9 cellular contexts compared by ENCODE assay signal in the genomic region with DNA sequence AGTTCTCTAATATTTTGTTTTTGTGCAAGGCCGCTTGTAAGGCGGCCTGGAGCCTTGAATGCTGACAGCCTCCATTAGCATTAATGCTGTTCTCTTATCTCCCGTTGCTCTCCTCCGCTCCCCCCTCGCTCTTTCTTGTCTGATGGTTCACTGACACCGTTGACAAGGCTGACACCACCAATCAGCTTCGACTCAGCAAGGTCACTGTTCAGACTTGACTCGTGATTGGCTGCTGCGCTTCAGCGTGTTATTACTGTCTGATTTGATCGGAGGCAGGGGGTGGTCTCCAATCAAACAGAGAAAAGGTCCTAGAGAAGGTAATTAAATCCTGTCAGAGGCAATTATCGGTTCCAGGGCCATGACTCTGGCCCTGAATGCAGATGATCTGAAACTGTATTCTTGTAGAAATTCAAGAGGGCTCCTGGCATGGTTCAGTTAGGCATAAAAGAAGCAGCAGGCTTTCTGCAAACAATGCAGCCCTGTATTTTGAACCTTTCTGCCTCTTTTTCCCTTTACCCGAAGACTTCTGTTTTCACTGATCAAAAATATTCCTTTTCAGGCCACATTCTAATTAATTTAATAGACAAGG. TPM values are rescaled to one million over a fixed set of nuclear protein-coding genes. Genes with fewer than 3 reads are reported as not detected.
DNase-seq lines count a peak whose midpoint lies in the region; ATAC-seq and TF ChIP-seq lines count a peak whose summit lies in the region.
"Had no signal": no experiment of that assay in that cellular context is flagged by ENCODE, and none has a peak within 500 bp of the region (broad histone marks: within the 10 kb centered on the region; RNA-seq: fewer than 3 reads in every experiment).

No MANE protein-coding gene starts in this region.

- H3K9me3 ChIP-seq in PC-9 (ENCODE audit: insufficient read depth, low read depth), result no peaks in the 10 kb centered on the region

- H3K36me3 ChIP-seq in PC-9 (ENCODE audit: low read depth), result no peaks in the 10 kb centered on the region

- no peaks in the 10 kb centered on the region for H3K9me2 ChIP-seq in PC-9 (ENCODE audit: insufficient read depth)

- no peak for ATAC-seq in activated CD4-positive, alpha-beta T cell treated with anti-CD3 and anti-CD28 coated beads for 36 hours

- TF ChIP-seq CTCF in choroid plexus epithelial cell (conservative IDR thresholded peaks at IDR 0.05; ENCODE audit: low read depth, low read length) (no peak), type B pancreatic cell (conservative IDR thresholded peaks at IDR 0.05) (no peak), PC-9 (conservative IDR thresholded peaks at IDR 0.05) (no peak)

- H3K27me3 ChIP-seq in PC-9 (ENCODE audit: insufficient read depth, low read depth), result peaks cover 10% of the 10 kb centered on the region; the same call in 1 of the 2 replicates

- no peak overlapping the region for H3K4me3 Mint-ChIP-seq in activated CD4-positive, alpha-beta T cell treated with anti-CD3 and anti-CD28 coated beads for 36 hours
- no peak overlapping the region for H3K4me3 Mint-ChIP-seq in activated CD4-positive, alpha-beta T cell treated with anti-CD3 and anti-CD28 coated beads, Interleukin-2, amount 10 ng/mL, durations not matched to agents 7 days and 5 days
- peak overlapping the region; percentile 74 for H3K4me3 Mint-ChIP-seq in type B pancreatic cell
- H3K4me3 Mint-ChIP-seq: activated CD4-positive, alpha-beta memory T cell treated with anti-CD3 and anti-CD28 coated beads, Interleukin-2, amount 10 ng/mL, durations not matched to agents 7 days and 5 days had no signal

- intact Hi-C loops in activated CD4-positive, alpha-beta T cell treated with anti-CD3 and anti-CD28 coated beads for 36 hours (cut with DNase I, micrococcal nuclease), result no loop called here
- intact Hi-C loops in PC-9 (cut with micrococcal nuclease; ENCODE audit: unreplicated experiment), result no loop called here

- no peaks in the 10 kb centered on the region for H3K36me3 Mint-ChIP-seq in activated CD4-positive, alpha-beta T cell treated with anti-CD3 and anti-CD28 coated beads for 36 hours (ENCODE audit: low read depth)
- H3K36me3 Mint-ChIP-seq in activated CD4-positive, alpha-beta T cell treated with anti-CD3 and anti-CD28 coated beads, Interleukin-2, amount 10 ng/mL, durations not matched to agents 7 days and 5 days (ENCODE audit: low read depth), result no peaks in the 10 kb centered on the region
- H3K36me3 Mint-ChIP-seq in type B pancreatic cell, result no peaks in the 10 kb centered on the region

- no peak overlapping the region for H3K27ac Mint-ChIP-seq in activated CD4-positive, alpha-beta T cell treated with anti-CD3 and anti-CD28 coated beads for 36 hours
- H3K27ac Mint-ChIP-seq in activated CD4-positive, alpha-beta T cell treated with anti-CD3 and anti-CD28 coated beads, Interleukin-2, amount 10 ng/mL, durations not matched to agents 7 days and 5 days, result no peak overlapping the region
- peak overlapping the region; percentile 11 for H3K27ac Mint-ChIP-seq in type B pancreatic cell
- H3K27ac Mint-ChIP-seq: activated CD4-positive, alpha-beta memory T cell treated with anti-CD3 and anti-CD28 coated beads, Interleukin-2, amount 10 ng/mL, durations not matched to agents 7 days and 5 days had no signal

- no peaks in the 10 kb centered on the region for H3K79me2 ChIP-seq in PC-9 (ENCODE audit: low read depth)

- no peaks in the 10 kb centered on the region for H3K4me1 ChIP-seq in PC-9 (replicated peaks; ENCODE audit: insufficient read depth)

- DNase-seq in activated CD4-positive, alpha-beta T cell treated with anti-CD3 and anti-CD28 coated beads for 36 hours, result peak; percentile 7
- no peak for DNase-seq in activated CD4-positive, alpha-beta T cell treated with anti-CD3 and anti-CD28 coated beads, Interleukin-2, amount 10 ng/mL, durations not matched to agents 7 days and 5 days
- peak; percentile 2 for DNase-seq in choroid plexus epithelial cell (ENCODE audit: low read depth)
- peak; percentile 89 for DNase-seq in left kidney (ENCODE audit: low read depth, low spot score)
- DNase-seq in type B pancreatic cell (ENCODE audit: extremely low spot score, unreplicated experiment), result no peak
- DNase-seq in NCI-H2081 treated with DMSO at 0.1 percent for 48 hours (lab: John Stamatoyannopoulos, UW), result no peak
- DNase-seq in SIG-M5 (lab: John Stamatoyannopoulos, UW), result no peak
- no peak for DNase-seq in PC-9
- DNase-seq: activated CD4-positive, alpha-beta memory T cell treated with anti-CD3 and anti-CD28 coated beads, Interleukin-2, amount 10 ng/mL, durations not matched to agents 7 days and 5 days had no signal

- no peak overlapping the region for H3K4me2 ChIP-seq in PC-9

- no peaks in the 10 kb centered on the region for H3K9me3 Mint-ChIP-seq in activated CD4-positive, alpha-beta T cell treated with anti-CD3 and anti-CD28 coated beads for 36 hours (ENCODE audit: low read depth)
- H3K9me3 Mint-ChIP-seq in activated CD4-positive, alpha-beta T cell treated with anti-CD3 and anti-CD28 coated beads, Interleukin-2, amount 10 ng/mL, durations not matched to agents 7 days and 5 days, result no peaks in the 10 kb centered on the region
- H3K9me3 Mint-ChIP-seq in type B pancreatic cell, result peaks cover 6% of the 10 kb centered on the region
- H3K9me3 Mint-ChIP-seq: activated CD4-positive, alpha-beta memory T cell treated with anti-CD3 and anti-CD28 coated beads, Interleukin-2, amount 10 ng/mL, durations not matched to agents 7 days and 5 days had no signal

- CTCF ChIA-PET in activated CD4-positive, alpha-beta T cell treated with anti-CD3 and anti-CD28 coated beads for 36 hours (lab: Charles Lee), result no interaction called here
- CTCF ChIA-PET in activated CD4-positive, alpha-beta T cell treated with anti-CD3 and anti-CD28 coated beads, Interleukin-2, amount 10 ng/mL, durations not matched to agents 7 days and 5 days (lab: Charles Lee), result no interaction called here
- CTCF ChIA-PET in PC-9 (lab: Charles Lee), result no interaction called here

- H3K4me3 ChIP-seq in choroid plexus epithelial cell (ENCODE audit: low read depth, low read length) (no peak overlapping the region), PC-9 (no peak overlapping the region)

- no peak overlapping the region for H2AFZ ChIP-seq in PC-9

- no peaks in the 10 kb centered on the region for H4K20me1 ChIP-seq in PC-9 (ENCODE audit: insufficient read depth)

- POLR2A ChIA-PET in activated CD4-positive, alpha-beta T cell treated with anti-CD3 and anti-CD28 coated beads for 36 hours (lab: Charles Lee), result no interaction called here
- POLR2A ChIA-PET in activated CD4-positive, alpha-beta T cell treated with anti-CD3 and anti-CD28 coated beads, Interleukin-2, amount 10 ng/mL, durations not matched to agents 7 days and 5 days (lab: Charles Lee), result no interaction called here
- POLR2A ChIA-PET in PC-9 (lab: Charles Lee; ENCODE audit: unreplicated experiment), result no interaction called here

- H3K4me1 Mint-ChIP-seq in activated CD4-positive, alpha-beta T cell treated with anti-CD3 and anti-CD28 coated beads for 36 hours, result no peaks in the 10 kb centered on the region
- H3K4me1 Mint-ChIP-seq in activated CD4-positive, alpha-beta T cell treated with anti-CD3 and anti-CD28 coated beads, Interleukin-2, amount 10 ng/mL, durations not matched to agents 7 days and 5 days, result no peaks in the 10 kb centered on the region
- peaks cover 18% of the 10 kb centered on the region for H3K4me1 Mint-ChIP-seq in type B pancreatic cell (ENCODE audit: unreplicated experiment)
- H3K4me1 Mint-ChIP-seq: activated CD4-positive, alpha-beta memory T cell treated with anti-CD3 and anti-CD28 coated beads, Interleukin-2, amount 10 ng/mL, durations not matched to agents 7 days and 5 days had no signal

- H3F3A ChIP-seq in PC-9 (ENCODE audit: insufficient read depth, low read depth), result no peaks in the 10 kb centered on the region

- no TSS peak for BruUV-seq in PC-9 (replicated peaks; lab: Mats Ljungman, UMichigan)

- no peak overlapping the region for H3K27ac ChIP-seq in PC-9

- peaks cover 4% of the 10 kb centered on the region for H3K27me3 Mint-ChIP-seq in activated CD4-positive, alpha-beta T cell treated with anti-CD3 and anti-CD28 coated beads for 36 hours
- no peaks in the 10 kb centered on the region for H3K27me3 Mint-ChIP-seq in activated CD4-positive, alpha-beta T cell treated with anti-CD3 and anti-CD28 coated beads, Interleukin-2, amount 10 ng/mL, durations not matched to agents 7 days and 5 days
- H3K27me3 Mint-ChIP-seq in type B pancreatic cell, result no peaks in the 10 kb centered on the region
- H3K27me3 Mint-ChIP-seq: activated CD4-positive, alpha-beta memory T cell treated with anti-CD3 and anti-CD28 coated beads, Interleukin-2, amount 10 ng/mL, durations not matched to agents 7 days and 5 days had no signal

RNA-seq across cellular contexts. Expression of gene MPPED2, which starts 49.3 kb away (rescaled TPM):
- total RNA-seq in activated CD4-positive, alpha-beta T cell treated with anti-CD3 and anti-CD28 coated beads for 36 hours, result under 1 TPM; 0.30 to 0.54 TPM
- total RNA-seq in activated CD4-positive, alpha-beta T cell treated with anti-CD3 and anti-CD28 coated beads, Interleukin-2, amount 10 ng/mL, durations not matched to agents 7 days and 5 days, result under 1 TPM in 1 of 2 experiments, not detected in 1; 0.33 TPM
- 16.8 and 63.9 TPM in 2 replicates for total RNA-seq in type B pancreatic cell (ENCODE audit: low replicate concordance)
- not detected in 2 replicates for total RNA-seq in PC-9 (2021)
- total RNA-seq: activated CD4-positive, alpha-beta memory T cell treated with anti-CD3 and anti-CD28 coated beads, Interleukin-2, amount 10 ng/mL, durations not matched to agents 7 days and 5 days had no signal

Comparison
In these comparisons a context has a peak if more than half of its experiments do, and no peak if none do; other contexts are left out.
1. DNase-seq: peak in activated CD4-positive, alpha-beta T cell treated with anti-CD3 and anti-CD28 coated beads for 36 hours (single experiment), choroid plexus epithelial cell (single experiment) and left kidney (single experiment); none in activated CD4-positive, alpha-beta T cell treated with anti-CD3 and anti-CD28 coated beads, Interleukin-2, amount 10 ng/mL, durations not matched to agents 7 days and 5 days (single experiment), type B pancreatic cell (single experiment), NCI-H2081 treated with DMSO at 0.1 percent for 48 hours (single experiment), SIG-M5 (single experiment) and PC-9 (0 of 2).
2. RNA of gene MPPED2, which starts 49.3 kb away (total RNA-seq): 16.8 to 63.9 TPM in type B pancreatic cell; 0.30 to 0.54 TPM in activated CD4-positive, alpha-beta T cell treated with anti-CD3 and anti-CD28 coated beads for 36 hours, 0.33 TPM in activated CD4-positive, alpha-beta T cell treated with anti-CD3 and anti-CD28 coated beads, Interleukin-2, amount 10 ng/mL, durations not matched to agents 7 days and 5 days and not detected in PC-9; every median in the first group is over 10 times any median in the second.